8 cellular contexts compared by ENCODE assay signal in the genomic region with DNA sequence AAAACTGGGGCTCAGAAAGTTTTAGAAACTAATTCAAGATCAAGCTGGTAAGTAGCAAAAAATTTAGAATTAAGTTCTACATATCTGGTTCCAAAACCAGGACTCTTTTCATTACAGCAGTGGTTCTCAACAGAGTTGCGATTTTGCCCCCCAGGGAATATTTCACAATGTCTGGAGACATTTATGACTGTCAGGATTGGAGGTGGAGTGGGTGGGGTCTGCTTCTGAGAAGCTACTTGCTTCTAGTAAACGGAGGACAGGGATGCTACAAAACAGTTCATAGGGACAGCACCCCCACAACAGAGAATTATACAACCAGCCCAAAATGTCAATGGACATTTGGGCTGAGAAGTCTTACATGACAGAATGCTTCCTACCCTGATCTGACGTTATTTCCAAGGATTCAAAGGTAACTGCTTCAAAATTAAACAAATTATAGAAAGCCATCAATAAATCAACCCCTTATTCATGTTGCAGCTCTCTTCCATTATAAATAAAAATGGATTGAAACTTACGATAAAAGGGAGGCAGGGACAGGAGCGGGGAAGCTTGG. TPM values are rescaled to one million over a fixed set of nuclear protein-coding genes. Genes with fewer than 3 reads are reported as not detected.
DNase-seq lines count a peak whose midpoint lies in the region; ATAC-seq and TF ChIP-seq lines count a peak whose summit lies in the region.

No MANE protein-coding gene starts in this region.

- peak overlapping the region; percentile 97 for H3K27ac Mint-ChIP-seq in endodermal cell

- POLR2A ChIA-PET in PC-9 (lab: Charles Lee; ENCODE audit: unreplicated experiment): no interaction called here

- no peaks in the 10 kb centered on the region for H3K9me3 ChIP-seq in PC-9 (ENCODE audit: insufficient read depth, low read depth)
- H3K9me3 ChIP-seq in endodermal cell (ENCODE audit: control insufficient read depth, low read length): no peaks in the 10 kb centered on the region
- H3K9me3 ChIP-seq in neural cell (ENCODE audit: low read length): no peaks in the 10 kb centered on the region

- H3K4me1 ChIP-seq in PC-9 (replicated peaks; ENCODE audit: insufficient read depth): 0 out of 2 replicates have a peak, but pooled peaks cover 5% of the 10 kb centered on the region
- peaks cover 8% of the 10 kb centered on the region for H3K4me1 ChIP-seq in endodermal cell (ENCODE audit: control insufficient read depth, insufficient read depth, low read length)

- H4K20me1 ChIP-seq in PC-9 (ENCODE audit: insufficient read depth) (no peaks in the 10 kb centered on the region), neural cell (ENCODE audit: insufficient read depth) (no peaks in the 10 kb centered on the region)

- no peaks in the 10 kb centered on the region for H3K9me3 Mint-ChIP-seq in endodermal cell

- H2AFZ ChIP-seq in PC-9: peak overlapping the region; percentile 96
- peak overlapping the region; percentile 88 for H2AFZ ChIP-seq in neural cell (ENCODE audit: low read depth, low read length)

- no peak for ATAC-seq in GM18498 (IDR thresholded peaks at IDR 0.05; ENCODE audit: unreplicated experiment)
- ATAC-seq in GM19452 (IDR thresholded peaks at IDR 0.05; ENCODE audit: unreplicated experiment): no peak

- CTCF ChIA-PET in PC-9 (lab: Charles Lee): no interaction called here

- 59 to 67% methylated on average over 1 to 3 of the region's 5 CpGs for WGBS in endodermal cell (ENCODE audit: insufficient coverage in 1 of 2, insufficient read length in 1 of 2), 2 experiments

- no peak for TF ChIP-seq RAD21 in neural cell (conservative IDR thresholded peaks at IDR 0.05)

- no peaks in the 10 kb centered on the region for H3K36me3 Mint-ChIP-seq in endodermal cell (ENCODE audit: low read depth)

- intact Hi-C loops in PC-9 (cut with micrococcal nuclease; ENCODE audit: unreplicated experiment): no loop called here

- H3K4me3 ChIP-seq in GM06990 (replicated peaks; ENCODE audit: low read depth, low read length) (peak overlapping the region; percentile 74), PC-9 (peak overlapping the region; percentile 80), endodermal cell (ENCODE audit: low read length) (peak overlapping the region; percentile 95), neural cell (ENCODE audit: low read length) (peak overlapping the region; percentile 90)

- H3K79me2 ChIP-seq in PC-9 (ENCODE audit: low read depth) (no peaks in the 10 kb centered on the region), neural cell (replicated peaks; ENCODE audit: insufficient read depth, low read length) (peaks cover 21% of the 10 kb centered on the region)

- TF ChIP-seq EP300 in neural cell (conservative IDR thresholded peaks at IDR 0.05; ENCODE audit: poor library complexity, severe bottlenecking): no peak

- no peak for TF ChIP-seq CTCF in GM06990 (IDR thresholded peaks at IDR 0.05; ENCODE audit: insufficient read depth, low read length, poor library complexity, severe bottlenecking)
- TF ChIP-seq CTCF in PC-9 (conservative IDR thresholded peaks at IDR 0.05): no peak
- no peak for TF ChIP-seq CTCF in endodermal cell (conservative IDR thresholded peaks at IDR 0.05)
- no peak for TF ChIP-seq CTCF in neural cell (IDR thresholded peaks at IDR 0.05; ENCODE audit: poor library complexity, severe bottlenecking)

- peak overlapping the region; percentile 84 for H3K4me3 Mint-ChIP-seq in endodermal cell

- H3K27me3 Mint-ChIP-seq in endodermal cell (ENCODE audit: insufficient read depth): peaks cover 11% of the 10 kb centered on the region

- H3K9ac ChIP-seq in endodermal cell (ENCODE audit: extremely low read depth, low read length, poor library complexity, severe bottlenecking): peak overlapping the region; percentile 76
- peak overlapping the region; percentile 96 for H3K9ac ChIP-seq in neural cell (ENCODE audit: low read length)

- H3K27me3 ChIP-seq in GM06990 (replicated peaks; ENCODE audit: control insufficient read depth, insufficient read depth, low read length) (no peaks in the 10 kb centered on the region), PC-9 (ENCODE audit: insufficient read depth, low read depth) (no peaks in the 10 kb centered on the region), endodermal cell (ENCODE audit: control insufficient read depth, insufficient read depth, low read length, poor library complexity, severe bottlenecking) (no peaks in the 10 kb centered on the region), neural cell (ENCODE audit: insufficient read depth, low read depth, low read length) (no peaks in the 10 kb centered on the region)

- DNase-seq in GM06990 (ENCODE audit: extremely low read depth, insufficient read length) (no peak), PC-9 (no peak), endodermal cell (no peak), islet precursor cell (no peak), NCI-H2196 (lab: John Stamatoyannopoulos, UW; ENCODE audit: unreplicated experiment) (no peak)

- H3K36me3 ChIP-seq in GM06990 (ENCODE audit: control insufficient read depth, insufficient read depth, low read length) (no peaks in the 10 kb centered on the region; the same call in 1 of the 2 replicates), PC-9 (ENCODE audit: low read depth) (no peaks in the 10 kb centered on the region), endodermal cell (ENCODE audit: control insufficient read depth, insufficient read depth, low read length) (no peaks in the 10 kb centered on the region), neural cell (ENCODE audit: insufficient read depth, low read length) (no peaks in the 10 kb centered on the region)

- H3K9me2 ChIP-seq in PC-9 (ENCODE audit: insufficient read depth) (no peaks in the 10 kb centered on the region), neural cell (ENCODE audit: insufficient read depth, low read length) (no peaks in the 10 kb centered on the region)

- peaks cover 25% of the 10 kb centered on the region for H3K4me1 Mint-ChIP-seq in endodermal cell

- no peak overlapping the region for H3K27ac ChIP-seq in PC-9
- H3K27ac ChIP-seq in endodermal cell (ENCODE audit: low read depth, low read length): no peak overlapping the region
- H3K27ac ChIP-seq in neural cell (ENCODE audit: low read length): peak overlapping the region; percentile 92

- H3K4me2 ChIP-seq in PC-9 (peak overlapping the region; percentile 78), neural cell (ENCODE audit: low read length) (peak overlapping the region; percentile 75)

- no TSS peak for BruUV-seq in PC-9 (replicated peaks; lab: Mats Ljungman, UMichigan)

- H3F3A ChIP-seq in PC-9 (ENCODE audit: insufficient read depth, low read depth): no peaks in the 10 kb centered on the region
- no peaks in the 10 kb centered on the region for H3F3A ChIP-seq in neural cell (ENCODE audit: insufficient read depth, low read length, poor library complexity, severe bottlenecking)

TF ChIP-seq in neural cell, 6 proteins besides CTCF, POLR2A, EP300 and RAD21:
- TF ChIP-seq EZH2 (IDR thresholded peaks at IDR 0.05; ENCODE audit: borderline replicate concordance, insufficient read depth, low read length, poor library complexity, severe bottlenecking): no peak
- TF ChIP-seq MXI1 (conservative IDR thresholded peaks at IDR 0.05; ENCODE audit: poor library complexity, severe bottlenecking): no peak
- TF ChIP-seq, protein P1, sequence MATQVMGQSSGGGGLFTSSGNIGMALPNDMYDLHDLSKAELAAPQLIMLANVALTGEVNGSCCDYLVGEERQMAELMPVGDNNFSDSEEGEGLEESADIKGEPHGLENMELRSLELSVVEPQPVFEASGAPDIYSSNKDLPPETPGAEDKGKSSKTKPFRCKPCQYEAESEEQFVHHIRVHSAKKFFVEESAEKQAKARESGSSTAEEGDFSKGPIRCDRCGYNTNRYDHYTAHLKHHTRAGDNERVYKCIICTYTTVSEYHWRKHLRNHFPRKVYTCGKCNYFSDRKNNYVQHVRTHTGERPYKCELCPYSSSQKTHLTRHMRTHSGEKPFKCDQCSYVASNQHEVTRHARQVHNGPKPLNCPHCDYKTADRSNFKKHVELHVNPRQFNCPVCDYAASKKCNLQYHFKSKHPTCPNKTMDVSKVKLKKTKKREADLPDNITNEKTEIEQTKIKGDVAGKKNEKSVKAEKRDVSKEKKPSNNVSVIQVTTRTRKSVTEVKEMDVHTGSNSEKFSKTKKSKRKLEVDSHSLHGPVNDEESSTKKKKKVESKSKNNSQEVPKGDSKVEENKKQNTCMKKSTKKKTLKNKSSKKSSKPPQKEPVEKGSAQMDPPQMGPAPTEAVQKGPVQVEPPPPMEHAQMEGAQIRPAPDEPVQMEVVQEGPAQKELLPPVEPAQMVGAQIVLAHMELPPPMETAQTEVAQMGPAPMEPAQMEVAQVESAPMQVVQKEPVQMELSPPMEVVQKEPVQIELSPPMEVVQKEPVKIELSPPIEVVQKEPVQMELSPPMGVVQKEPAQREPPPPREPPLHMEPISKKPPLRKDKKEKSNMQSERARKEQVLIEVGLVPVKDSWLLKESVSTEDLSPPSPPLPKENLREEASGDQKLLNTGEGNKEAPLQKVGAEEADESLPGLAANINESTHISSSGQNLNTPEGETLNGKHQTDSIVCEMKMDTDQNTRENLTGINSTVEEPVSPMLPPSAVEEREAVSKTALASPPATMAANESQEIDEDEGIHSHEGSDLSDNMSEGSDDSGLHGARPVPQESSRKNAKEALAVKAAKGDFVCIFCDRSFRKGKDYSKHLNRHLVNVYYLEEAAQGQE (IDR thresholded peaks at IDR 0.05; ENCODE audit: borderline replicate concordance): no peak
- no peak for TF ChIP-seq TAF1 (IDR thresholded peaks at IDR 0.05; ENCODE audit: low read depth)
- no peak for TF ChIP-seq SMC3 (conservative IDR thresholded peaks at IDR 0.05; ENCODE audit: poor library complexity)
- TF ChIP-seq POLR2AphosphoS5 (IDR thresholded peaks at IDR 0.05): no peak

RNA-seq across cellular contexts. Expression of gene SPATA7, which starts 0.7 kb away (rescaled TPM):
- total RNA-seq in PC-9 (2021) (2.4 and 2.9 TPM in 2 replicates), endodermal cell (10 to 100 TPM; 20.6 to 47.0 TPM)
- 22.0 TPM for polyA plus RNA-seq in endodermal cell (2013, experiment 1 of 2)
- polyA plus RNA-seq in endodermal cell (2013, experiment 2 of 2): 21.2 TPM
- 31.4 and 33.4 TPM in 2 replicates for polyA plus RNA-seq in neural cell
- polyA minus RNA-seq in neural cell: 91.3 and 92.0 TPM in 2 replicates
